ENCODE assay signal across 16 cellular contexts in the genomic region with DNA sequence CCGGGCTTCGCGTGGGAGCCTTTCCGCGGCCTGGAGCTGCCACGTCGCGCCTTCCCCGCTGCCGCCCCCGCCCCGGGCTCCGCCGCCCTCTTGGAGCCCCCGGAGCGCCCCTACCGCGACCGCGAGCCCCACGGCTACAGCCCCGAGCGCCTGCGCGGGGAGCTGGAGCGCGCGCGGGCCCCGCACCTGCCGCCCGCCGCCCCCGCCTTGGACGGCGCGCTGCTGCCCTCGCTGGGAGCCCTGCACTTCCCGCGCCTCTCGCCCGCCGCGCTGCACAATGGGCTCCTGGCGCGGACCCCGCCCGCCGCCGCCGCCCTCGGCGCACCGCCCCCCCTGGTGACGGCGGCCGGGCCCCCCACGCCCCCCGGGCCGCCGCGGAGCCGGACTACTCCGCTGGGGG. TPM values are rescaled to one million over a fixed set of nuclear protein-coding genes. Genes with fewer than 3 reads are reported as not detected.
"Had no signal": no experiment of that assay in that cellular context is flagged by ENCODE, and none has a peak within 500 bp of the region (broad histone marks: within the 10 kb centered on the region; RNA-seq: fewer than 3 reads in every experiment).

No MANE protein-coding gene starts in this region.

- H3K4me3 Mint-ChIP-seq: activated naive CD8-positive, alpha-beta T cell treated with anti-CD3 and anti-CD28 coated beads, Interleukin-2, amount 50 U/mL, for 24 hours; activated T-helper 1 cell treated with anti-CD3 and anti-CD28 coated beads, Interleukin-12 subunit alpha, Interleukin-12 subunit beta, Interleukin-2, Interleukin-4 antibody, amounts not matched to agents 30 ng/mL and 10 ng/mL and 1 ng/mL, durations not matched to agents 14 hours and 24 hours and 36 hours had no signal

- H3K27me3 ChIP-seq: SJCRH30, thyroid gland had no signal

- H3K9me3 ChIP-seq: SJCRH30, thyroid gland had no signal

- DNase-seq: activated CD4-positive, alpha-beta T cell treated with anti-CD3 and anti-CD28 coated beads for 48 hours; activated naive CD4-positive, alpha-beta T cell; activated naive CD8-positive, alpha-beta T cell treated with anti-CD3 and anti-CD28 coated beads, Interleukin-2, amount 50 U/mL, for 24 hours; effector CD4-positive, alpha-beta T cell; left colon; SJCRH30; stimulated activated CD4-positive, alpha-beta T cell treated with anti-CD3 and anti-CD28 coated beads, Interleukin-15, amount 100 ng/mL, for 24 hours; stimulated activated CD4-positive, alpha-beta T cell treated with anti-CD3 and anti-CD28 coated beads, Interleukin-4, amount 100 ng/mL, for 24 hours; SW 1271; thyroid gland had no signal

- H3K9me3 Mint-ChIP-seq: activated naive CD8-positive, alpha-beta T cell treated with anti-CD3 and anti-CD28 coated beads, Interleukin-2, amount 50 U/mL, for 24 hours; activated T-helper 1 cell treated with anti-CD3 and anti-CD28 coated beads, Interleukin-12 subunit alpha, Interleukin-12 subunit beta, Interleukin-2, Interleukin-4 antibody, amounts not matched to agents 30 ng/mL and 10 ng/mL and 1 ng/mL, durations not matched to agents 14 hours and 24 hours and 36 hours had no signal

- H3K36me3 ChIP-seq: thyroid gland had no signal

- H3K4me1 Mint-ChIP-seq: activated naive CD8-positive, alpha-beta T cell treated with anti-CD3 and anti-CD28 coated beads, Interleukin-2, amount 50 U/mL, for 24 hours had no signal

- H3K27me3 Mint-ChIP-seq: activated naive CD8-positive, alpha-beta T cell treated with anti-CD3 and anti-CD28 coated beads, Interleukin-2, amount 50 U/mL, for 24 hours had no signal

- H3K27ac Mint-ChIP-seq: activated naive CD8-positive, alpha-beta T cell treated with anti-CD3 and anti-CD28 coated beads, Interleukin-2, amount 50 U/mL, for 24 hours; activated T-helper 1 cell treated with anti-CD3 and anti-CD28 coated beads, Interleukin-12 subunit alpha, Interleukin-12 subunit beta, Interleukin-2, Interleukin-4 antibody, amounts not matched to agents 30 ng/mL and 10 ng/mL and 1 ng/mL, durations not matched to agents 14 hours and 24 hours and 36 hours had no signal

- H3K27ac ChIP-seq: SJCRH30, thyroid gland had no signal

- H3K4me3 ChIP-seq: SJCRH30 had no signal

- H3K4me1 ChIP-seq: SJCRH30, thyroid gland had no signal

- ATAC-seq: activated naive CD8-positive, alpha-beta T cell treated with anti-CD3 and anti-CD28 coated beads, Interleukin-2, amount 50 U/mL, for 24 hours; left colon had no signal

RNA-seq across cellular contexts. Expression of a gene that starts 27.1 kb away (rescaled TPM):
- total RNA-seq: activated T-helper 1 cell treated with anti-CD3 and anti-CD28 coated beads, Interleukin-12 subunit alpha, Interleukin-12 subunit beta, Interleukin-2, Interleukin-4 antibody, amounts not matched to agents 30 ng/mL and 10 ng/mL and 1 ng/mL, durations not matched to agents 14 hours and 24 hours and 36 hours; cardiac septum; frontal cortex; left colon; mesenteric fat pad; myocyte; SJCRH30 had no signal
- polyA plus RNA-seq: fibroblast of lung had no signal

RNA-seq across cellular contexts. Expression of a gene that starts 35.3 kb away (rescaled TPM):
- total RNA-seq: activated T-helper 1 cell treated with anti-CD3 and anti-CD28 coated beads, Interleukin-12 subunit alpha, Interleukin-12 subunit beta, Interleukin-2, Interleukin-4 antibody, amounts not matched to agents 30 ng/mL and 10 ng/mL and 1 ng/mL, durations not matched to agents 14 hours and 24 hours and 36 hours; cardiac septum; fibroblast of lung; frontal cortex; mesenteric fat pad; myocyte; SJCRH30 had no signal
- polyA plus RNA-seq: fibroblast of lung had no signal
